Comparison of ENCODE assay signal across 23 cellular contexts in the genomic region with DNA sequence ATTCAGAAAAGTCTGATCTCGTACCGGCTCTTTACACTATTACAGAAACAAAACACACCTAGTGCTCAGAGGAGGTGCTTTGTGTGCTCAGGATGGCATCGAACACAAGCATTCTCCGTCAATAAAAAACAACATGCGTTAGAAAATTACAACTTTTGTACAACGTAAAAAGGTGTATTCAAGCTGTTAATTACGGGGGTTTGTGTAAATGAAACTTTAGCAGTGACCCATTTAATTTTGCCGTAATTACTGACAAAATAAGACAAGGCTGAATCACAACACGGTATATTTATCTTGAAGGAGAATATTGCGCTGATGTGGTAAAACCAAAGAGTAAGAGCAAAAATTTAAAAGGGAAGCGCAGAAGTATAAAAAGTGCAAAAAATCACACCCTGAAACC. TPM values are rescaled to one million over a fixed set of nuclear protein-coding genes. Genes with fewer than 3 reads are reported as not detected.
"Had no signal": no experiment of that assay in that cellular context is flagged by ENCODE, and none has a peak within 500 bp of the region (broad histone marks: within the 10 kb centered on the region; RNA-seq: fewer than 3 reads in every experiment).

No MANE protein-coding gene starts in this region.

- DNase-seq: activated CD4-positive, alpha-beta T cell treated with anti-CD3 and anti-CD28 coated beads, Interleukin-2, amount 50 U/mL, for 1 hour; activated effector memory CD4-positive, alpha-beta T cell treated with Interleukin-2 at 50 U/mL for 16 hours; activated T-cell treated with anti-CD3 and anti-CD28 coated beads, Interleukin-2, amount 50 U/mL, for 1 hour; effector CD8-positive, alpha-beta T cell; left cardiac atrium; mesenchymal stem cell; naive thymus-derived CD4-positive, alpha-beta T cell; right lobe of liver; small intestine; stimulated activated CD4-positive, alpha-beta T cell treated with anti-CD3 and anti-CD28 coated beads, Interleukin-15, amount 100 ng/mL, for 24 hours; stimulated activated CD4-positive, alpha-beta T cell treated with anti-CD3 and anti-CD28 coated beads, Interleukin-2, amount 100 ng/mL, for 48 hours; T-helper 1 cell; T1000; testis had no signal

- H3K36me3 Mint-ChIP-seq: activated naive CD8-positive, alpha-beta T cell; type B pancreatic cell had no signal

- H2AFZ ChIP-seq: parathyroid adenoma had no signal

- H3K36me3 ChIP-seq: esophagus muscularis mucosa, neutrophil, right lobe of liver had no signal

- H3K27me3 ChIP-seq: testis had no signal

- H3K79me2 ChIP-seq: parathyroid adenoma had no signal

- H3K4me1 ChIP-seq: parathyroid adenoma, testis had no signal

- H3K9me3 ChIP-seq: esophagus muscularis mucosa, neutrophil, right lobe of liver, testis had no signal

- H3K27ac Mint-ChIP-seq: activated naive CD8-positive, alpha-beta T cell; dendritic cell treated with granulocyte-macrophage colony-stimulating factor and Interleukin-4, amounts not matched to agents 40 ng/mL and 50 ng/mL, for 4 days; type B pancreatic cell had no signal

- H3K4me3 Mint-ChIP-seq: activated naive CD8-positive, alpha-beta T cell; dendritic cell treated with granulocyte-macrophage colony-stimulating factor and Interleukin-4, amounts not matched to agents 40 ng/mL and 50 ng/mL, for 4 days; type B pancreatic cell had no signal

- ATAC-seq: activated CD4-positive, CD25-positive, alpha-beta regulatory T cell treated with anti-CD3 and anti-CD28 coated beads, Interleukin-2, amount 50 U/mL, for 24 hours; naive thymus-derived CD4-positive, alpha-beta T cell; right lobe of liver had no signal

- H3K27ac ChIP-seq: esophagus muscularis mucosa, neutrophil, parathyroid adenoma, right lobe of liver, testis had no signal

- H3K4me3 ChIP-seq: esophagus muscularis mucosa, right lobe of liver, testis had no signal

- H3K9me3 Mint-ChIP-seq: dendritic cell treated with granulocyte-macrophage colony-stimulating factor and Interleukin-4, amounts not matched to agents 40 ng/mL and 50 ng/mL, for 4 days; type B pancreatic cell had no signal

RNA-seq across cellular contexts. Expression of a gene that starts 6.5 kb away (rescaled TPM):
- total RNA-seq: endothelial cell of umbilical vein; left cardiac atrium; mucosa of gallbladder; naive thymus-derived CD4-positive, alpha-beta T cell; right lobe of liver had no signal
- polyA plus RNA-seq: endothelial cell of umbilical vein; naive thymus-derived CD4-positive, alpha-beta T cell had no signal
